ENCODE assay signal across 8 cellular contexts in genomic region chr2:42809876-42810125, GRCh38. TPM values are rescaled to one million over a fixed set of nuclear protein-coding genes. Genes with fewer than 3 reads are reported as not detected.
DNase-seq lines count a peak whose midpoint lies in the region; ATAC-seq, FAIRE-seq and TF ChIP-seq lines count a peak whose summit lies in the region.

No MANE protein-coding gene starts in this region.

- H3K9me3 Mint-ChIP-seq in activated naive CD8-positive, alpha-beta T cell treated with anti-CD3 and anti-CD28 coated beads for 36 hours, result no peaks in the 10 kb centered on the region
- H3K9me3 Mint-ChIP-seq in progenitor cell of endocrine pancreas (ENCODE audit: low read depth), result peaks cover 3% of the 10 kb centered on the region

- peak overlapping the region; percentile 64 for H3K4me3 Mint-ChIP-seq in activated naive CD8-positive, alpha-beta T cell treated with anti-CD3 and anti-CD28 coated beads for 36 hours
- H3K4me3 Mint-ChIP-seq in progenitor cell of endocrine pancreas (ENCODE audit: low read depth), result peak overlapping the region; percentile 74

- H3K27ac Mint-ChIP-seq in activated naive CD8-positive, alpha-beta T cell treated with anti-CD3 and anti-CD28 coated beads for 36 hours, result no peak overlapping the region
- H3K27ac Mint-ChIP-seq in progenitor cell of endocrine pancreas, result peak overlapping the region; percentile 95

- H3K4me1 Mint-ChIP-seq in activated naive CD8-positive, alpha-beta T cell treated with anti-CD3 and anti-CD28 coated beads for 36 hours, result peaks cover 22% of the 10 kb centered on the region
- H3K4me1 Mint-ChIP-seq in progenitor cell of endocrine pancreas (ENCODE audit: low read depth), result peaks cover 9% of the 10 kb centered on the region

- no peak for ATAC-seq in left ventricle myocardium superior
- no peak for ATAC-seq in GM19397 (IDR thresholded peaks at IDR 0.05; ENCODE audit: unreplicated experiment)

- peaks cover 4% of the 10 kb centered on the region for H3K27me3 Mint-ChIP-seq in activated naive CD8-positive, alpha-beta T cell treated with anti-CD3 and anti-CD28 coated beads for 36 hours
- no peaks in the 10 kb centered on the region for H3K27me3 Mint-ChIP-seq in progenitor cell of endocrine pancreas

- TF ChIP-seq POLR2A in H54 (IDR thresholded peaks at IDR 0.05; ENCODE audit: low read depth, low read length), result no peak

- H3K36me3 Mint-ChIP-seq in activated naive CD8-positive, alpha-beta T cell treated with anti-CD3 and anti-CD28 coated beads for 36 hours, result peaks cover 11% of the 10 kb centered on the region
- peaks cover 2% of the 10 kb centered on the region for H3K36me3 Mint-ChIP-seq in progenitor cell of endocrine pancreas (ENCODE audit: insufficient read depth)

- FAIRE-seq in H54 (lab: Jason Lieb, UNC), result no peak

- DNase-seq in NCI-H524 (lab: John Stamatoyannopoulos, UW) (peak; percentile 72 to 84), NCI-H524 treated with DMSO at 0.1 percent for 48 hours (lab: John Stamatoyannopoulos, UW) (no peak), H54 (ENCODE audit: insufficient read length, low spot score) (peak; percentile 79), NCI-H146 (lab: John Stamatoyannopoulos, UW) (peak; percentile 90), left ventricle myocardium superior (peak; percentile 93), progenitor cell of endocrine pancreas (ENCODE audit: low spot score, unreplicated experiment) (peak; percentile 76)
- no peak for DNase-seq in activated naive CD8-positive, alpha-beta T cell treated with anti-CD3 and anti-CD28 coated beads for 36 hours

- intact Hi-C loops in left ventricle myocardium superior (cut with micrococcal nuclease), result no loop called here

- TF ChIP-seq CTCF in progenitor cell of endocrine pancreas (IDR thresholded peaks at IDR 0.05; ENCODE audit: unreplicated experiment), result peak; percentile 58

RNA-seq across cellular contexts. Expression of gene HAAO, which starts 17.4 kb away (rescaled TPM):
- 1 to 10 TPM in 1 of 2 experiments, under 1 TPM in 1; 0.33 to 1.1 TPM for total RNA-seq in activated naive CD8-positive, alpha-beta T cell treated with anti-CD3 and anti-CD28 coated beads for 36 hours
- total RNA-seq in left ventricle myocardium superior, result 1.9 TPM
- total RNA-seq in progenitor cell of endocrine pancreas, result 14.5 and 16.7 TPM in 2 replicates

RNA-seq across cellular contexts. Expression of gene OXER1, which starts 45.9 kb away (rescaled TPM):
- under 1 TPM in 1 of 2 experiments, not detected in 1; 0.16 TPM for total RNA-seq in activated naive CD8-positive, alpha-beta T cell treated with anti-CD3 and anti-CD28 coated beads for 36 hours
- total RNA-seq in left ventricle myocardium superior (0.74 TPM), progenitor cell of endocrine pancreas (4.3 and 4.6 TPM in 2 replicates)

Comparison
In these comparisons a context has a peak if more than half of its experiments do, and no peak if none do; other contexts are left out.
1. DNase-seq: peak in NCI-H524 (2 of 2), H54 (single experiment), NCI-H146 (single experiment), left ventricle myocardium superior (single experiment) and progenitor cell of endocrine pancreas (single experiment); none in NCI-H524 treated with DMSO at 0.1 percent for 48 hours (single experiment) and activated naive CD8-positive, alpha-beta T cell treated with anti-CD3 and anti-CD28 coated beads for 36 hours (single experiment).